Comparison of ENCODE assay signal across 8 cellular contexts in the genomic region with DNA sequence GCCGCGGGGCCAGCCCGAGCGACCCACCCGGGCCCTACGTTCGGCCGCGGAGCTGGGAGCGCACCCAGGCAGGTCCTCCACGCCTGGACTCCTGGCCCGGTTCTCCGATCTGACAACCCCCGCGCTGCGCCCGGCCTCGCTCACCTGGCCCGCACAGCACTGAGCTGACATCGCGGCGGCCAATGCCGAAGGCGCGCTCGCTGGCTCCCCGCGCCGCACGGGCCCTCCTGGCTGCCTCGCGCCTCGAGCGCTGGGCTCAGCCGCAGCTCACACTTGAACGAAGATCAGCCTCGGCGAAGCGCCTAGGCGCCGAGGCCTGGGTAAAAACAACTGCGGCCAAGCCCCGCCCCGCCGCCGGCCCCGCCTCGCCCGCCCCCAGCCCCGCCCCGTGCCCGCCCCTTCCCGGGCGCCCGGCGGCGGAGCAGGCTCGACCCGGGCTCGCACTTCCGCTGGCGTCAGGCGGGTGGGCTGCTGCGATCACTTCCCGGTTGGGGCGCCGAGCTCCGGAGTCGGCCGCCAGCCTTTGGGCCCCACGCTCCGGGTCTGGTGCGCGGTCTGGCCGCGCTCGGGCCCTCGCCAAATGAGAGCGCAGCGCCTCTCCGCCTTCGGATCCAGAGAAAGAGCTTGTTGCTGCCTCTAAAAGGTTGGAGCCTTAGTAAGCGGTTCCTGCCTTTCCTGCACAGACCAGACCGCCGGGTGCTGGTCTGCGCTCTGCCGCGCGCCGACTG. TPM values are rescaled to one million over a fixed set of nuclear protein-coding genes. Genes with fewer than 3 reads are reported as not detected.
DNase-seq lines count a peak whose midpoint lies in the region; ATAC-seq and TF ChIP-seq lines count a peak whose summit lies in the region.

TSS of gene SERINC5 (minus strand) at position 297 of the 728 bp plus-strand sequence. CDS start at position 171, 126 bp downstream.

- H3K27ac ChIP-seq in adipose tissue (ENCODE audit: low read depth, low read length): peak within 1 kb of the TSS; percentile 94
- peak within 1 kb of the TSS; percentile 89 to 95 for H3K27ac ChIP-seq in prostate gland
- peak within 1 kb of the TSS; percentile 98 for H3K27ac ChIP-seq in upper lobe of right lung

- WGBS in adipose tissue, 3 donors: 0 to 1% (median 0%) methylated on average over 47 to 90 of the region's 90 CpGs
- under 1% methylated on average over 66 of the region's 90 CpGs for WGBS in prostate gland

- TF ChIP-seq POLR2A in prostate gland (IDR thresholded peaks at IDR 0.05): peak; percentile 81

- TF ChIP-seq CTCF in prostate gland (IDR thresholded peaks at IDR 0.05) (peak in 2 of 4 experiments; percentile 8 to 26), upper lobe of right lung (IDR thresholded peaks at IDR 0.05) (no peak)

- H3K9me3 ChIP-seq in prostate gland: no peaks in the 10 kb centered on the region
- H3K9me3 ChIP-seq in upper lobe of right lung: no peaks in the 10 kb centered on the region

- H3K27me3 ChIP-seq in prostate gland (replicated peaks; ENCODE audit: insufficient read depth): no peaks in the 10 kb centered on the region
- no peaks in the 10 kb centered on the region for H3K27me3 ChIP-seq in upper lobe of right lung

- peak; percentile 69 for DNase-seq in DMS53 treated with DMSO at 0.1 percent for 48 hours (lab: John Stamatoyannopoulos, UW; ENCODE audit: unreplicated experiment)
- peak; percentile 75 for DNase-seq in HuH-7 (ENCODE audit: low spot score)
- peak; percentile 78 to 88 (median 79) for DNase-seq in T-helper 1 cell
- DNase-seq in left cardiac atrium: peak; percentile 90
- DNase-seq in prostate gland (ENCODE audit: low spot score): peak; percentile 83
- DNase-seq in upper lobe of right lung: peak; percentile 95

- ATAC-seq in GM21447 (IDR thresholded peaks at IDR 0.05; ENCODE audit: unreplicated experiment): peak; percentile 82
- peak; percentile 94 to 95 for ATAC-seq in left cardiac atrium
- ATAC-seq in upper lobe of right lung: peak; percentile 93

- H3K4me1 ChIP-seq in prostate gland (replicated peaks) (peaks cover 8% of the 10 kb centered on the region), upper lobe of right lung (peaks cover 36% of the 10 kb centered on the region)

- H3K4me3 ChIP-seq in prostate gland (peak within 1 kb of the TSS; percentile 72 to 83), upper lobe of right lung (peak within 1 kb of the TSS; percentile 76)

- intact Hi-C loops in left cardiac atrium (cut with DNase I) (no loop called here), prostate gland (cut with DNase I) (loop anchor here (2.0 to 5.0 kb wide), 3 partner anchors 63 to 151 kb away; partner anchors contain the start of gene ZFYVE16), upper lobe of right lung (cut with DNase I) (loop anchor here (10.0 kb wide), 1 partner anchor 51 kb away; no protein-coding TSS in a partner anchor)

- no peaks in the 10 kb centered on the region for H3K36me3 ChIP-seq in prostate gland
- H3K36me3 ChIP-seq in upper lobe of right lung: no peaks in the 10 kb centered on the region

RNA-seq across cellular contexts. Expression of gene SERINC5, which starts in this region (rescaled TPM):
- 10 to 100 TPM in 1 of 3 donors, 1 to 10 TPM in 2; 3.4 to 18.7 (median 4.9) TPM for polyA plus RNA-seq in adipose tissue
- total RNA-seq in left cardiac atrium: 10 to 100 TPM; 14.3 to 14.9 TPM
- 100 to 1,000 TPM; 127 to 205 TPM for total RNA-seq in prostate gland
- 60.4 TPM for total RNA-seq in upper lobe of right lung

Comparison
In these comparisons a context has a peak if more than half of its experiments do, and no peak if none do; other contexts are left out.
1. Peak in every context shown above with its lines: DNase-seq, ATAC-seq, H3K4me3 ChIP-seq and H3K27ac ChIP-seq.
2. intact Hi-C loops: an anchor here in prostate gland (2.0 to 5.0 kb wide) and upper lobe of right lung (10.0 kb wide); none called in left cardiac atrium.